ENCODE assay signal across 10 cellular contexts in genomic region chr1:65791860-65792670, GRCh38. TPM values are rescaled to one million over a fixed set of nuclear protein-coding genes. Genes with fewer than 3 reads are reported as not detected.
DNase-seq lines count a peak whose midpoint lies in the region; ATAC-seq, FAIRE-seq and TF ChIP-seq lines count a peak whose summit lies in the region.
"Had no signal": no experiment of that assay in that cellular context is flagged by ENCODE, and none has a peak within 500 bp of the region (broad histone marks: within the 10 kb centered on the region; RNA-seq: fewer than 3 reads in every experiment).

No MANE protein-coding gene starts in this region.

- peak overlapping the region; percentile 92 for H3K4me3 Mint-ChIP-seq in astrocyte (ENCODE audit: unreplicated experiment)

- H3K4me3 ChIP-seq in astrocyte (ENCODE audit: insufficient read depth, low read depth, low read length), result peak overlapping the region; percentile 68
- H3K4me3 ChIP-seq in iPS-18a (ENCODE audit: low read length), result peak overlapping the region; percentile 66
- peak overlapping the region; percentile 6 to 41 (median 10) for H3K4me3 ChIP-seq in skeletal muscle tissue (ENCODE audit: low read length in 3 of 3)

- H3K9ac ChIP-seq in astrocyte (ENCODE audit: low read length) (peak overlapping the region; percentile 43), iPS-18a (ENCODE audit: low read length) (no peak overlapping the region), skeletal muscle tissue (ENCODE audit: low read depth in 1 of 3, low read length in 3 of 3) (no peak overlapping the region)

- DNase-seq in DMS 273 (lab: John Stamatoyannopoulos, UW; ENCODE audit: unreplicated experiment) (peak; percentile 66), DMS 273 treated with DMSO at 0.1 percent for 48 hours (lab: John Stamatoyannopoulos, UW) (no peak), astrocyte (ENCODE audit: low read depth) (peak; percentile 23), NCI-H2196 (lab: John Stamatoyannopoulos, UW; ENCODE audit: unreplicated experiment) (no peak), urothelium cell line (ENCODE audit: low spot score) (no peak)
- DNase-seq: cerebellar nuclear complex had no signal

- peak overlapping the region; percentile 98 for H3K4me2 ChIP-seq in astrocyte (ENCODE audit: low read length)

- FAIRE-seq in astrocyte (lab: Jason Lieb, UNC) (no peak), urothelium cell line (lab: Jason Lieb, UNC) (no peak)

- H3K4me1 ChIP-seq in astrocyte (ENCODE audit: insufficient read depth, low read length), result peaks cover 8% of the 10 kb centered on the region
- no peaks in the 10 kb centered on the region for H3K4me1 ChIP-seq in iPS-18a (ENCODE audit: control insufficient read depth, low read depth, low read length)
- peaks cover 0 to 11% (median 3%) of the 10 kb centered on the region in 3 donors for H3K4me1 ChIP-seq in skeletal muscle tissue (ENCODE audit: control insufficient read depth in 3 of 3, insufficient read depth in 3 of 3, low read length in 3 of 3)

- H3K27me3 Mint-ChIP-seq in astrocyte (ENCODE audit: low read depth, unreplicated experiment), result peaks cover 27% of the 10 kb centered on the region

- H3K27ac ChIP-seq in astrocyte (ENCODE audit: low read depth, low read length) (no peak overlapping the region), iPS-18a (ENCODE audit: low read length) (no peak overlapping the region), skeletal muscle tissue (ENCODE audit: low read depth, low read length) (no peak overlapping the region)
- H3K27ac ChIP-seq: 22Rv1 had no signal

- TF ChIP-seq CTCF in astrocyte (IDR thresholded peaks at IDR 0.05; ENCODE audit: insufficient read depth, low read depth, low read length), result no peak

- no peak for ATAC-seq in HG02981 (IDR thresholded peaks at IDR 0.05; ENCODE audit: unreplicated experiment)

- H3K36me3 ChIP-seq in astrocyte (ENCODE audit: insufficient read depth, low read length), result no peaks in the 10 kb centered on the region
- no peaks in the 10 kb centered on the region for H3K36me3 ChIP-seq in iPS-18a (ENCODE audit: control insufficient read depth, low read depth, low read length)
- no peaks in the 10 kb centered on the region for H3K36me3 ChIP-seq in skeletal muscle tissue (ENCODE audit: control insufficient read depth in 3 of 3, insufficient read depth in 3 of 3, low read length in 3 of 3)

- peaks cover 17% of the 10 kb centered on the region for H3K27me3 ChIP-seq in astrocyte (ENCODE audit: insufficient read depth, low read length)
- H3K27me3 ChIP-seq in iPS-18a (ENCODE audit: control insufficient read depth, insufficient read depth, low read length), result peaks cover 69% of the 10 kb centered on the region
- H3K27me3 ChIP-seq in skeletal muscle tissue (ENCODE audit: control insufficient read depth in 3 of 3, insufficient read depth in 3 of 3, low read length in 3 of 3), result peaks cover 11 to 30% (median 14%) of the 10 kb centered on the region in 3 donors

- peaks cover 4% of the 10 kb centered on the region for H3K9me3 Mint-ChIP-seq in astrocyte (ENCODE audit: unreplicated experiment)

- H3K27ac Mint-ChIP-seq in astrocyte (ENCODE audit: unreplicated experiment), result peak overlapping the region; percentile 66

- H4K20me1 ChIP-seq in astrocyte (ENCODE audit: insufficient read depth, low read length), result no peaks in the 10 kb centered on the region

- H3K9me3 ChIP-seq in astrocyte (ENCODE audit: insufficient read depth, low read depth, low read length) (no peaks in the 10 kb centered on the region), iPS-18a (ENCODE audit: control insufficient read depth, low read depth, low read length) (no peaks in the 10 kb centered on the region), skeletal muscle tissue (ENCODE audit: control insufficient read depth in 3 of 3, low read length in 3 of 3) (peaks cover 0 to 13% (median 2%) of the 10 kb centered on the region in 3 donors)

- H2AFZ ChIP-seq in astrocyte (ENCODE audit: low read depth, low read length), result peak overlapping the region; percentile 88

- no peaks in the 10 kb centered on the region for H3K79me2 ChIP-seq in astrocyte (ENCODE audit: insufficient read depth, low read length)

- peaks cover 2% of the 10 kb centered on the region for H3K36me3 Mint-ChIP-seq in astrocyte (ENCODE audit: low read depth, unreplicated experiment)

- H3K4me1 Mint-ChIP-seq in astrocyte (ENCODE audit: low read depth, unreplicated experiment), result peaks cover 9% of the 10 kb centered on the region

RNA-seq across cellular contexts. Expression of gene PDE4B, which starts 0.6 kb away (rescaled TPM):
- 7.6 and 8.2 TPM in 2 replicates for total RNA-seq in astrocyte
- 26.6 TPM for total RNA-seq in skeletal muscle tissue

Comparison
In these comparisons a context has a peak if more than half of its experiments do, and no peak if none do; other contexts are left out.
1. DNase-seq: peak in DMS 273 (single experiment) and astrocyte (single experiment); none in DMS 273 treated with DMSO at 0.1 percent for 48 hours (single experiment), NCI-H2196 (single experiment) and urothelium cell line (single experiment).
2. H3K4me3 ChIP-seq: peak in every context shown above with its lines; median percentile 68 in astrocyte; 66 in iPS-18a; 10 in skeletal muscle tissue.